13 cellular contexts compared by ENCODE assay signal in the genomic region with DNA sequence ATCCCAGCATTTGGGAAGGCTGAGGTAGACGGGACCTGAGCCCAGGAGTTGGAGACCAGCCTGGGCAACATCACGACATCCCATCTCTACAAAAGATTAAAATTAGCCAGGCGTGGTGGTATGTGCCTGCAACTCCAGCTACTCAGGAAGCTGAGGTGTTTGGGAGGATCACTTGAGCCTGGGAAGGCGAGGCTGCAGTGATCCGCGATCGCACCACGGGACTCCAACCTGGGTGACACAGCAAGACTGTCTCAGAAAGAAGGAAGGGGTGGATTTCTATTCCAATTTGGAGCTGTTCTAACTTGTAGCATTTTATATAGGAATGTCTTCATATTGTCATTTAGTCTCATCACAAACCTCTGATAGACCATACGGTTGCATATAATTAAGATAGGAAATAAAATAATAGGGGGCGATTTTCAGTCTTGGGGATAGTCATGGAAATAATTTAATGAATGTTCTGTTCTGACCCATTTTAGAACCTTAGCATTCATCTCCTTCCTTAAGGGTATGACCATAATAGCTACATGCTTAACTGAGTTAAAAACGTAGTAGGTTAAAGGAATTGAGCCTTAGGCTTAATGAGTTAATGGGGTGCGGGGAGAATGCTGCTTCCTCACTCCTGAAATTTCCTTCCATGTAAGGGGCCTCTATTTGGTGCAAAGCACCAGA.
DNase-seq lines count a peak whose midpoint lies in the region; ATAC-seq, FAIRE-seq and TF ChIP-seq lines count a peak whose summit lies in the region.
"Had no signal": no experiment of that assay in that cellular context is flagged by ENCODE, and none has a peak within 500 bp of the region (broad histone marks: within the 10 kb centered on the region; RNA-seq: fewer than 3 reads in every experiment).

No MANE protein-coding gene starts in this region.

- dilution Hi-C loops in mammary epithelial cell (cut with HindIII; ENCODE audit: low sequenced_read_pairs), result no loop called here

- 18% methylated on average over 12 of the region's 12 CpGs for WGBS in mammary epithelial cell (ENCODE audit: low coverage, missing lambda C conversion rate)
- WGBS in mesendoderm (ENCODE audit: extremely low coverage, insufficient coverage, low lambda C conversion rate), result no CpG with 5 or more reads among the region's 12 CpGs
- WGBS in transverse colon (ENCODE audit: low coverage in 1 of 2), 2 donors, result 92 to 94% methylated on average over 4 to 12 of the region's 12 CpGs

- intact Hi-C loops in mammary epithelial cell (cut with micrococcal nuclease) (loop anchor here (5.0 kb wide), 1 partner anchor 116 kb away; the partner anchor contains the start of genes DCAF6 and MPC2), transverse colon (cut with DNase I; ENCODE audit: low total_unique reads) (no loop called here), kidney (cut with DNase I) (no loop called here)

- peak overlapping the region; percentile 67 for H2BK5ac ChIP-seq in mesendoderm (ENCODE audit: low read length)

- H2BK120ac ChIP-seq in mesendoderm (ENCODE audit: low read depth, low read length), result no peak overlapping the region

- H4K8ac ChIP-seq in mesendoderm (ENCODE audit: low read depth, low read length), result no peak overlapping the region

- H3K18ac ChIP-seq in mesendoderm (ENCODE audit: low read length), result peak overlapping the region; percentile 96

- no peak for FAIRE-seq in kidney (lab: Jason Lieb, UNC)
- FAIRE-seq: colon, D721Med, GM19239 had no signal

- no peaks in the 10 kb centered on the region for H3F3A ChIP-seq in MM.1S (ENCODE audit: insufficient read depth, low read length)

- no peak for TF ChIP-seq POLR2A in transverse colon (IDR thresholded peaks at IDR 0.05)

- H3K4me1 ChIP-seq in MM.1S (ENCODE audit: low read length), result no peaks in the 10 kb centered on the region
- peaks cover 31% of the 10 kb centered on the region for H3K4me1 ChIP-seq in mammary epithelial cell (ENCODE audit: insufficient read depth, low read length)
- H3K4me1 ChIP-seq in mesendoderm (ENCODE audit: control insufficient read depth, low read depth, low read length), result peaks cover 21% of the 10 kb centered on the region
- peaks cover 0 to 15% (median 5%) of the 10 kb centered on the region in 4 donors for H3K4me1 ChIP-seq in transverse colon
- H3K4me1 ChIP-seq in kidney (ENCODE audit: control insufficient read depth in 1 of 2, insufficient read depth in 1 of 2, low read depth in 1 of 2, low read length in 2 of 2), result peaks cover 0 to 2% of the 10 kb centered on the region in 2 donors
- H3K4me1 ChIP-seq: testis had no signal

- H2BK15ac ChIP-seq in mesendoderm (replicated peaks; ENCODE audit: low read depth), result no peak overlapping the region

- no peaks in the 10 kb centered on the region for H3K9me2 ChIP-seq in MM.1S (replicated peaks; ENCODE audit: insufficient read depth, low read length)

- no peaks in the 10 kb centered on the region for H3K27me3 ChIP-seq in MM.1S (replicated peaks; ENCODE audit: insufficient read depth, low read length)
- H3K27me3 ChIP-seq in mammary epithelial cell (ENCODE audit: insufficient read depth, low read length), result no peaks in the 10 kb centered on the region
- no peaks in the 10 kb centered on the region for H3K27me3 ChIP-seq in mesendoderm (ENCODE audit: insufficient read depth, low read length, poor library complexity)
- no peaks in the 10 kb centered on the region for H3K27me3 ChIP-seq in transverse colon
- H3K27me3 ChIP-seq: testis had no signal

- H2AFZ ChIP-seq in MM.1S (ENCODE audit: low read length) (no peak overlapping the region; the same call in 1 of the 2 replicates), mammary epithelial cell (ENCODE audit: low read depth, low read length) (peak overlapping the region; percentile 79)

- H3K79me2 ChIP-seq in MM.1S (ENCODE audit: low read length) (no peaks in the 10 kb centered on the region), mammary epithelial cell (ENCODE audit: insufficient read depth, low read length) (no peaks in the 10 kb centered on the region), mesendoderm (ENCODE audit: control insufficient read depth, insufficient read depth, low read length) (no peaks in the 10 kb centered on the region)

- no peak for DNase-seq in MM.1S
- DNase-seq in mammary epithelial cell, result peak; percentile 44
- peak; percentile 80 for DNase-seq in mesendoderm
- DNase-seq in transverse colon, result no peak
- DNase-seq in kidney, result no peak
- DNase-seq in omental fat pad (ENCODE audit: low spot score), result no peak
- no peak for DNase-seq in HuH-7.5 (ENCODE audit: low spot score)
- no peak for DNase-seq in ecto neural progenitor cell (ENCODE audit: low spot score)
- DNase-seq: NCI-H1694 treated with DMSO at 0.1 percent for 48 hours had no signal

- H3K4me3 ChIP-seq in MM.1S (ENCODE audit: low read length) (no peak overlapping the region), mammary epithelial cell (replicated peaks in 1 of 3; ENCODE audit: insufficient read depth in 1 of 3, low read depth in 2 of 3, low read length in 3 of 3) (peak overlapping the region; percentile 36 to 43 (median 40)), mesendoderm (ENCODE audit: low read length) (no peak overlapping the region), transverse colon (no peak overlapping the region), kidney (ENCODE audit: low read length in 2 of 2) (peak overlapping the region in 1 of 2 donors; percentile 57)

- TF ChIP-seq EP300 in transverse colon (IDR thresholded peaks at IDR 0.05; ENCODE audit: low read depth), result no peak

- H3K56ac ChIP-seq in mesendoderm (ENCODE audit: low read length), result peak overlapping the region; percentile 76

- H3K23ac ChIP-seq in mesendoderm (ENCODE audit: low read length), result no peak overlapping the region

- H3K36me3 ChIP-seq in MM.1S (replicated peaks; ENCODE audit: insufficient read depth, low read length) (no peaks in the 10 kb centered on the region), mammary epithelial cell (ENCODE audit: insufficient read depth, low read length) (no peaks in the 10 kb centered on the region), mesendoderm (ENCODE audit: control insufficient read depth, insufficient read depth, low read length) (no peaks in the 10 kb centered on the region), transverse colon (no peaks in the 10 kb centered on the region), kidney (ENCODE audit: control insufficient read depth in 1 of 2, insufficient read depth in 2 of 2, low read length in 2 of 2) (no peaks in the 10 kb centered on the region)

- H3K4me2 ChIP-seq in MM.1S (ENCODE audit: low read depth, low read length) (0 out of 2 replicates have a peak overlapping the region, but pooled peaks have one; percentile 52), mammary epithelial cell (ENCODE audit: insufficient read depth, low read depth, low read length) (peak overlapping the region; percentile 90), mesendoderm (ENCODE audit: low read length) (no peak overlapping the region)

- TSS peak; percentile 62 for BruUV-seq in mammary epithelial cell (replicated peaks; lab: Mats Ljungman, UMichigan)

- H4K5ac ChIP-seq in mesendoderm (ENCODE audit: low read length), result peak overlapping the region; percentile 8

- CTCF ChIA-PET in mammary epithelial cell (lab: Charles Lee; ENCODE audit: low non-redundant PET), result no interaction called here

- peak overlapping the region; percentile 98 for H3K4ac ChIP-seq in mesendoderm (ENCODE audit: low read depth, low read length)

- H4K20me1 ChIP-seq in MM.1S (ENCODE audit: insufficient read depth, low read length), result no peaks in the 10 kb centered on the region
- H4K20me1 ChIP-seq in mammary epithelial cell (ENCODE audit: insufficient read depth, low read length), result no peaks in the 10 kb centered on the region

- in situ Hi-C loops in mammary epithelial cell (cut with MboI; ENCODE audit: low sequenced_read_pairs in 2 of 2), result no loop called here
- in situ Hi-C loops in transverse colon (cut with MboI; ENCODE audit: low pct_ligation_motif_present in 1 of 4, low pct_unique_long_range_greater_than_20kb in 1 of 4, low sequenced_read_pairs in 3 of 4), result no loop called here

- ATAC-seq in omental fat pad (ENCODE audit: low FRiP score), result no peak

- H3K79me1 ChIP-seq in mesendoderm (ENCODE audit: low read length), result no peaks in the 10 kb centered on the region

- TF ChIP-seq CTCF in MM.1S (IDR thresholded peaks at IDR 0.05; ENCODE audit: low read length), result no peak
- no peak for TF ChIP-seq CTCF in mammary epithelial cell (conservative IDR thresholded peaks at IDR 0.05 in 1 of 2, IDR thresholded peaks at IDR 0.05 in 1 of 2; ENCODE audit: extremely low read depth in 1 of 2, insufficient read depth in 1 of 2, low read depth in 1 of 2, low read length in 2 of 2)
- TF ChIP-seq CTCF in transverse colon (IDR thresholded peaks at IDR 0.05), result no peak
- TF ChIP-seq CTCF in kidney (IDR thresholded peaks at IDR 0.05; ENCODE audit: borderline replicate concordance, extremely low read depth, insufficient read depth), result no peak
- no peak for TF ChIP-seq CTCF in omental fat pad (IDR thresholded peaks at IDR 0.05)

- H3K9ac ChIP-seq in MM.1S (ENCODE audit: low read length) (no peak overlapping the region), mammary epithelial cell (ENCODE audit: insufficient read depth, low read length) (peak overlapping the region; percentile 70), mesendoderm (ENCODE audit: low read length) (no peak overlapping the region), kidney (ENCODE audit: low read length in 2 of 2) (no peak overlapping the region)

- peak overlapping the region; percentile 86 for H2AK5ac ChIP-seq in mesendoderm (ENCODE audit: low read length)

- H3K9me3 ChIP-seq in MM.1S (replicated peaks; ENCODE audit: insufficient read depth, low read length) (no peaks in the 10 kb centered on the region), mammary epithelial cell (replicated peaks; ENCODE audit: insufficient read depth, low read length) (no peaks in the 10 kb centered on the region), transverse colon (peaks cover 0 to 2% of the 10 kb centered on the region in 2 donors), kidney (ENCODE audit: control insufficient read depth in 1 of 2, low read length in 2 of 2) (peaks cover 0 to under 1% of the 10 kb centered on the region in 2 donors)
- H3K9me3 ChIP-seq: testis had no signal

- H3K27ac ChIP-seq in MM.1S (ENCODE audit: low read length) (no peak overlapping the region), mammary epithelial cell (ENCODE audit: insufficient read depth, low read depth, low read length) (peak overlapping the region; percentile 94), mesendoderm (ENCODE audit: low read depth, low read length) (peak overlapping the region; percentile 82), transverse colon (peak overlapping the region in 3 of 4 donors; percentile 68 to 71 (median 71)), kidney (ENCODE audit: low read depth in 2 of 2, low read length in 2 of 2) (no peak overlapping the region)

Comparison
In these comparisons a context has a peak if more than half of its experiments do, and no peak if none do; other contexts are left out.
1. DNase-seq: peak in mammary epithelial cell (single experiment) and mesendoderm (single experiment); none in MM.1S (single experiment), transverse colon (single experiment), kidney (single experiment), omental fat pad (single experiment), HuH-7.5 (single experiment) and ecto neural progenitor cell (single experiment).
2. H3K27ac ChIP-seq: peak in mammary epithelial cell (single experiment), mesendoderm (single experiment) and transverse colon (3 of 4); none in MM.1S (single experiment) and kidney (0 of 2).
3. H3K4me3 ChIP-seq: peak in mammary epithelial cell (3 of 3); none in MM.1S (single experiment), mesendoderm (single experiment) and transverse colon (0 of 4).